Comparison of ENCODE assay signal across 15 cellular contexts in the genomic region with DNA sequence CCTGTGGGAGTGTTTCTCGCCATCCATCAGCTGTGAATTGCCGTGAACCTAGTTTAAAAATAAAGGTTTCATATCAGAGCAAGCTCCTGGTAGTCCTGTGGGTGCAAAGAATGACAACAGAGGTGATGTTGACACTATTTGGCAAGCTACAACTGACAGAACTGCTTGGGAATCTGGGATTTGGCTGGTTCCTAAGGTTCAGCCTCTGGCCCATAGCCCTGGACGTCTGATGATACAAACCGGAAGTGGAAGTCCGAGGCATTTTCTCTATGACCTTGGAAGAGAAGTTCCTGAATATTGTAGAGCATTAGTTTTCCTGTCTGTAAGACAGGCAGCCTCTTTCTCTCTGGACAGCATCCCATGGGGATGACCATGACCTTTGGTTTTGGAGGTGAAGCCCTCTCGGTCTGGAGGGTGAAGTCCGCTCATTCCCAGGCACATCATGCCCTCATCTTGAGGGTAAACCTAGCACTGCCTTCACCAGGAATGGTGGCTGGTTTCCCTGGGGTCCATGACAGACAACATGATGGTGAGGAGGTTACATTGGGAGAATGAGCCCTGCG. TPM values are rescaled to one million over a fixed set of nuclear protein-coding genes. Genes with fewer than 3 reads are reported as not detected.
DNase-seq lines count a peak whose midpoint lies in the region; ATAC-seq, FAIRE-seq and TF ChIP-seq lines count a peak whose summit lies in the region.
"Had no signal": no experiment of that assay in that cellular context is flagged by ENCODE, and none has a peak within 500 bp of the region (broad histone marks: within the 10 kb centered on the region; RNA-seq: fewer than 3 reads in every experiment).

No MANE protein-coding gene starts in this region.

- in situ Hi-C loops in ACHN (cut with HindIII; ENCODE audit: low pct_ligation_motif_present, low pct_unique_long_range_greater_than_20kb, low sequenced_read_pairs): no loop called here

- H3K36me3 Mint-ChIP-seq in T-helper 17 cell (ENCODE audit: low read depth) (no peaks in the 10 kb centered on the region), T-cell (peaks cover 25% of the 10 kb centered on the region)

- H3K36me3 ChIP-seq in heart right ventricle (peaks cover 0 to 13% (median 0%) of the 10 kb centered on the region in 9 donors), pancreas (no peaks in the 10 kb centered on the region)

- H3K27ac ChIP-seq in heart right ventricle (peak overlapping the region; percentile 53 to 85 (median 76)), pancreas (peak overlapping the region in 3 of 4 donors; percentile 17 to 32 (median 28))

- ATAC-seq in T-helper 17 cell: no peak
- peak; percentile 75 to 93 (median 83) for ATAC-seq in heart right ventricle
- peak; percentile 63 to 73 (median 68) for ATAC-seq in pancreas
- no peak for ATAC-seq in HG03196 (IDR thresholded peaks at IDR 0.05; ENCODE audit: unreplicated experiment)
- no peak for ATAC-seq in T-cell (replicated peaks in 1 of 4)

- peak overlapping the region in 1 of 10 donors; percentile 9 for H3K4me3 ChIP-seq in heart right ventricle
- H3K4me3 ChIP-seq in pancreas: no peak overlapping the region

- POLR2A ChIA-PET in T-cell (lab: Charles Lee): interaction anchor here (0.6 kb wide), 2 partner anchors 18 to 84 kb away, joined by 3 read pairs; no protein-coding TSS in a partner anchor

- H3K9me3 Mint-ChIP-seq in T-cell: no peaks in the 10 kb centered on the region
- H3K9me3 Mint-ChIP-seq: activated naive CD4-positive, alpha-beta T cell treated with anti-CD3 and anti-CD28 coated beads for 36 hours; mesothelial cell of epicardium had no signal

- H3K4me1 Mint-ChIP-seq in T-helper 17 cell (peaks cover 50% of the 10 kb centered on the region), T-cell (peaks cover 82 to 89% (median 83%) of the 10 kb centered on the region in 3 donors)

- H3K27me3 Mint-ChIP-seq in T-helper 17 cell (no peaks in the 10 kb centered on the region), T-cell (no peaks in the 10 kb centered on the region)
- H3K27me3 Mint-ChIP-seq: B cell had no signal

- H3K4me3 Mint-ChIP-seq in T-helper 17 cell (peak overlapping the region; percentile 31), T-cell (no peak overlapping the region)
- H3K4me3 Mint-ChIP-seq: activated naive CD4-positive, alpha-beta T cell treated with anti-CD3 and anti-CD28 coated beads for 36 hours; B cell; mesothelial cell of epicardium had no signal

- DNase-seq in AG08395 (ENCODE audit: low spot score) (peak; percentile 87), T-helper 17 cell (no peak), heart right ventricle (peak; percentile 32 to 66), pancreas (peak in 2 of 6 donors; percentile 27 to 34), ACHN (no peak), T-cell (no peak), NCI-H2171 (lab: John Stamatoyannopoulos, UW) (no peak)
- DNase-seq: activated naive CD4-positive, alpha-beta T cell treated with anti-CD3 and anti-CD28 coated beads for 36 hours; EL; hypothalamus; Kasumi-1; NCI-H2081 had no signal

- CTCF ChIA-PET in T-cell (lab: Charles Lee): no interaction called here

- peak overlapping the region; percentile 29 for H3K27ac Mint-ChIP-seq in T-helper 17 cell
- peak overlapping the region in 1 of 2 donors; percentile 71 for H3K27ac Mint-ChIP-seq in T-cell
- H3K27ac Mint-ChIP-seq: activated naive CD4-positive, alpha-beta T cell treated with anti-CD3 and anti-CD28 coated beads for 36 hours; B cell; mesothelial cell of epicardium had no signal

- no peaks in the 10 kb centered on the region for H3K27me3 ChIP-seq in heart right ventricle
- H3K27me3 ChIP-seq in pancreas: no peaks in the 10 kb centered on the region

- no peak for FAIRE-seq in pancreas (lab: Jason Lieb, UNC)

- H3K4me1 ChIP-seq in heart right ventricle (peaks cover 17 to 92% (median 57%) of the 10 kb centered on the region in 9 donors), pancreas (peaks cover 11 to 17% (median 15%) of the 10 kb centered on the region in 3 donors)

- H3K9me3 ChIP-seq in T-helper 17 cell (ENCODE audit: control insufficient read depth, low read length, poor library complexity, severe bottlenecking) (no peaks in the 10 kb centered on the region), heart right ventricle (no peaks in the 10 kb centered on the region), pancreas (no peaks in the 10 kb centered on the region)

- 25 to 33% methylated on average over 8 of the region's 8 CpGs for WGBS in heart right ventricle, 2 donors
- 37 to 38% methylated on average over 8 of the region's 8 CpGs for WGBS in pancreas, 2 donors

- intact Hi-C loops in heart right ventricle (cut with DNase I) (loop anchor here in 1 of 10 donors (1.0 kb wide), 1 partner anchor 49 kb away; no protein-coding TSS in a partner anchor), pancreas (cut with DNase I) (no loop called here)

- TF ChIP-seq CTCF in heart right ventricle (IDR thresholded peaks at IDR 0.05) (no peak), pancreas (IDR thresholded peaks at IDR 0.05) (no peak)

RNA-seq across cellular contexts. Expression of a gene that starts 29.1 kb away (rescaled TPM):
- 100 to 1,000 TPM; 129 to 153 TPM for total RNA-seq in T-helper 17 cell
- 10 to 100 TPM; 22.1 to 48.5 (median 26.0) TPM for total RNA-seq in heart right ventricle
- 10 to 100 TPM in 1 of 2 donors, 1 to 10 TPM in 1; 7.5 to 13.3 TPM for polyA plus RNA-seq in heart right ventricle
- 10 to 100 TPM; 31.4 to 51.8 (median 41.8) TPM for total RNA-seq in pancreas
- 10 to 100 TPM; 11.9 to 13.1 TPM for polyA plus RNA-seq in pancreas
- 100 to 1,000 TPM; 114 to 144 (median 133) TPM for total RNA-seq in T-cell

Comparison
In these comparisons a context has a peak if more than half of its experiments do, and no peak if none do; other contexts are left out.
1. DNase-seq: peak in AG08395 (single experiment) and heart right ventricle (2 of 2); none in T-helper 17 cell (0 of 3), ACHN (single experiment), T-cell (0 of 34) and NCI-H2171 (single experiment).
2. ATAC-seq: peak in heart right ventricle (8 of 8) and pancreas (4 of 4); none in T-helper 17 cell (single experiment), HG03196 (single experiment) and T-cell (0 of 4).